Comparison of ENCODE assay signal across 10 cellular contexts in genomic region chr1:200290010-200290685, GRCh38.
DNase-seq lines count a peak whose midpoint lies in the region; ATAC-seq and TF ChIP-seq lines count a peak whose summit lies in the region.
"Had no signal": no experiment of that assay in that cellular context is flagged by ENCODE, and none has a peak within 500 bp of the region (broad histone marks: within the 10 kb centered on the region; RNA-seq: fewer than 3 reads in every experiment).

No MANE protein-coding gene starts in this region.

- H3K14ac ChIP-seq in neuronal stem cell (ENCODE audit: low read length) = no peak overlapping the region

- no peaks in the 10 kb centered on the region for H3K9me3 Mint-ChIP-seq in effector memory CD8-positive, alpha-beta T cell

- in situ Hi-C loops in GM23248 (cut with MboI) = loop anchor here (25.0 kb wide), 2 partner anchors 197 to 603 kb away; no protein-coding TSS in a partner anchor

- H3K4me2 ChIP-seq in GM23248 (ENCODE audit: unreplicated experiment) (no peak overlapping the region), neuronal stem cell (ENCODE audit: insufficient read depth, low read length, poor library complexity, severe bottlenecking) (no peak overlapping the region)

- DNase-seq in GM23248 = peak; percentile 29
- DNase-seq in NAMALWA (ENCODE audit: low spot score) = peak; percentile 53
- DNase-seq in choroid plexus epithelial cell (ENCODE audit: low read depth) = peak; percentile 11
- no peak for DNase-seq in neuronal stem cell (ENCODE audit: low spot score)
- no peak for DNase-seq in NCI-H146 (lab: John Stamatoyannopoulos, UW)
- DNase-seq in effector CD8-positive, alpha-beta T cell (lab: John Stamatoyannopoulos, UW) = no peak
- no peak for DNase-seq in effector memory CD8-positive, alpha-beta T cell
- DNase-seq: DMS79 treated with DMSO at 0.1 percent for 48 hours, left lung had no signal

- WGBS in GM23248 (ENCODE audit: low coverage in 1 of 2, low lambda C conversion rate in 2 of 2, missing lambda C conversion rate in 2 of 2), 2 experiments = 80 to 82% methylated on average over 5 of the region's 5 CpGs
- WGBS in neuronal stem cell (ENCODE audit: extremely low coverage in 2 of 2, insufficient read length in 2 of 2, insufficient replicate concordance in 1 of 2), 2 donors = no CpG with 5 or more reads among the region's 5 CpGs

- no peaks in the 10 kb centered on the region for H3K36me3 ChIP-seq in GM23248 (ENCODE audit: low read depth)
- no peaks in the 10 kb centered on the region for H3K36me3 ChIP-seq in neuronal stem cell (replicated peaks in 1 of 2; ENCODE audit: control insufficient read depth in 2 of 2, insufficient read depth in 2 of 2, low read length in 2 of 2)
- H3K36me3 ChIP-seq: left lung, prostate gland had no signal

- no peaks in the 10 kb centered on the region for H3K27me3 ChIP-seq in GM23248 (replicated peaks; ENCODE audit: insufficient read depth)
- no peaks in the 10 kb centered on the region for H3K27me3 ChIP-seq in neuronal stem cell (ENCODE audit: control insufficient read depth in 3 of 3, insufficient read depth in 3 of 3, low read depth in 1 of 3, low read length in 3 of 3)
- H3K27me3 ChIP-seq: left lung had no signal

- H2AK5ac ChIP-seq in neuronal stem cell (ENCODE audit: low read depth, low read length) = no peak overlapping the region

- H3K79me2 ChIP-seq in GM23248 (ENCODE audit: insufficient read depth) = no peaks in the 10 kb centered on the region

- H3K18ac ChIP-seq in neuronal stem cell (ENCODE audit: low read length) = no peak overlapping the region

- H3K27ac Mint-ChIP-seq in effector memory CD8-positive, alpha-beta T cell = no peak overlapping the region

- no peaks in the 10 kb centered on the region for H3K79me1 ChIP-seq in neuronal stem cell (ENCODE audit: low read depth, low read length)

- no peaks in the 10 kb centered on the region for H4K20me1 ChIP-seq in GM23248 (ENCODE audit: insufficient read depth)

- no peaks in the 10 kb centered on the region for H3K27me3 Mint-ChIP-seq in effector memory CD8-positive, alpha-beta T cell

- no peak overlapping the region for H2BK120ac ChIP-seq in neuronal stem cell (ENCODE audit: low read depth, low read length)

- H2AFZ ChIP-seq in GM23248 (no peak overlapping the region), neuronal stem cell (ENCODE audit: low read length) (peak overlapping the region; percentile 54)

- H3K9me3 ChIP-seq in GM23248 (ENCODE audit: low read depth) (no peaks in the 10 kb centered on the region), neuronal stem cell (replicated peaks in 1 of 2; ENCODE audit: control insufficient read depth in 2 of 2, insufficient read depth in 1 of 2, low read depth in 1 of 2, low read length in 2 of 2) (no peaks in the 10 kb centered on the region)
- H3K9me3 ChIP-seq: left lung, prostate gland had no signal

- no peak for ATAC-seq in effector memory CD8-positive, alpha-beta T cell (replicated peaks)
- ATAC-seq: left lung had no signal

- no peak overlapping the region for H2BK5ac ChIP-seq in neuronal stem cell (ENCODE audit: low read length)

- H3K4me3 ChIP-seq in GM23248 (no peak overlapping the region), choroid plexus epithelial cell (ENCODE audit: low read depth, low read length) (no peak overlapping the region), neuronal stem cell (ENCODE audit: low read length in 2 of 2) (no peak overlapping the region)
- H3K4me3 ChIP-seq: left lung, prostate gland had no signal

- no peaks in the 10 kb centered on the region for H3K4me1 Mint-ChIP-seq in effector memory CD8-positive, alpha-beta T cell (ENCODE audit: low read depth in 2 of 2)

- H3K27ac ChIP-seq in GM23248 = no peak overlapping the region
- H3K27ac ChIP-seq in neuronal stem cell (replicated peaks; ENCODE audit: low read length) = no peak overlapping the region
- H3K27ac ChIP-seq: left lung, prostate gland had no signal

- H3K4me1 ChIP-seq in GM23248 (ENCODE audit: insufficient read depth) = peaks cover 10% of the 10 kb centered on the region
- H3K4me1 ChIP-seq in neuronal stem cell (ENCODE audit: control insufficient read depth in 2 of 2, insufficient read depth in 1 of 2, low read depth in 1 of 2, low read length in 2 of 2) = peaks cover 5 to 6% of the 10 kb centered on the region in 2 donors
- H3K4me1 ChIP-seq: left lung, prostate gland had no signal

- no peaks in the 10 kb centered on the region for H3K9me2 ChIP-seq in GM23248 (ENCODE audit: insufficient read depth)

- H2BK15ac ChIP-seq in neuronal stem cell (ENCODE audit: low read length) = no peak overlapping the region

- no peak overlapping the region for H3K4me3 Mint-ChIP-seq in effector memory CD8-positive, alpha-beta T cell

- H3K9ac ChIP-seq in GM23248 = no peak overlapping the region
- H3K9ac ChIP-seq in neuronal stem cell (ENCODE audit: low read depth, low read length, poor library complexity) = no peak overlapping the region

- TF ChIP-seq CTCF in choroid plexus epithelial cell (conservative IDR thresholded peaks at IDR 0.05; ENCODE audit: low read depth, low read length) = peak; percentile 27

- H3K36me3 Mint-ChIP-seq in effector memory CD8-positive, alpha-beta T cell (ENCODE audit: insufficient read depth) = no peaks in the 10 kb centered on the region

- H3K4ac ChIP-seq in neuronal stem cell (ENCODE audit: low read length) = no peak overlapping the region

- H4K91ac ChIP-seq in neuronal stem cell (ENCODE audit: low read depth, low read length, poor library complexity) = no peak overlapping the region

- peak overlapping the region; percentile 73 for H2BK12ac ChIP-seq in neuronal stem cell (ENCODE audit: low read length)

- H3F3A ChIP-seq in GM23248 (ENCODE audit: insufficient read depth) = no peaks in the 10 kb centered on the region

- no peak overlapping the region for H4K8ac ChIP-seq in neuronal stem cell (ENCODE audit: low read depth, low read length)

- no peak overlapping the region for H3K23ac ChIP-seq in neuronal stem cell (ENCODE audit: low read depth, low read length, poor library complexity)

Comparison
In these comparisons a context has a peak if more than half of its experiments do, and no peak if none do; other contexts are left out.
1. DNase-seq: peak in GM23248 (single experiment), NAMALWA (single experiment) and choroid plexus epithelial cell (single experiment); none in neuronal stem cell (single experiment), NCI-H146 (single experiment), effector CD8-positive, alpha-beta T cell (single experiment) and effector memory CD8-positive, alpha-beta T cell (0 of 3).